Comparison of ENCODE assay signal across 8 cellular contexts in the genomic region with DNA sequence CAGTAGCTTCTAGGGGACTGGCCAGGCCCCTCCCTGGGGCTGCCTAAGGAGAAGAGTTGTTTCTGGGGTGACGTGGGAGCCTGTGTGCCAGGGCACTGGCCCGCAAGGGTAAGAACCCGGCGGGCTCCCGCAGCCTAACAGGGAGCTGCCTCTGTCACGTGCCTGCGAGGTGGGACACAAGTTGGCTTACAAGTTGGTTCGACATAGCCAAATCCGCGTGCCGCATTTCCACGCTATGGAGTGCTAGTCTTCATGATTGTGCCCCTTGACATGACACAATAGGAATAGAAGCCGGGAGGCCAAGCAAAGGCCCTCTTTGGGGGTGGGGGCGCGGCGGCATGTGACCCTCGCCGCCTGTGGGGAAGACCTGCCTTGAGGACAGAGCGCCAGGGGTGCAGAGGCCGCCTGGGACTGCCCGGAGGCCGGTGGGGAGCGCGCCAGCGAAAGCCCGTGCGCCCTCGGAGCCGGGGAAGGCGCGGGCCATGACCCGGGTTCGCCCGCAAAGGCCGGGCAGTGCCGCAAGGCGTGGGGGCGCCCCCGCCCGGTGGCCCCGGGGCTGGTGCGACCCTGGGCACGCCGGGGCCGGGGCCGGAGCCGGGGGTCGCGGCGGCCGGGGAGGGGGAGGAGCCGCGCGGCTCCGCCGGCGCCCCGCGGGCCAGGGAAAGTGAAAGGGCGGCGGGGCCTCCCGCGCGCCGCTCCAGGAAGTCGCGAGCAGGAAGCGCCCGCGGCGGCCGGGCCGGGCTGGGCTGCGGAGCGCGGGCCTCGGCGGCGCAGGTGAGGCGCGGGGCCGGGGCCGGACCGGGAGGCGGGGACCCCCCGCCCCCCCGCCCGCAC. TPM values are rescaled to one million over a fixed set of nuclear protein-coding genes. Genes with fewer than 3 reads are reported as not detected.
DNase-seq lines count a peak whose midpoint lies in the region; ATAC-seq and TF ChIP-seq lines count a peak whose summit lies in the region.

A gene (plus strand): TSS at position 702 of the 834 bp plus-strand sequence. CDS start 4,603 bp downstream, outside the sequence.

- H3K27ac ChIP-seq in CD8-positive, alpha-beta memory T cell (ENCODE audit: low read depth, low read length), result peak within 1 kb of the TSS; percentile 58

- peak within 1 kb of the TSS; percentile 84 to 97 (median 90) for H3K4me3 Mint-ChIP-seq in CD8-positive, alpha-beta memory T cell
- H3K4me3 Mint-ChIP-seq in progenitor cell of endocrine pancreas (ENCODE audit: low read depth), result peak within 1 kb of the TSS; percentile 79

- peak; percentile 14 to 62 (median 35) for DNase-seq in CD8-positive, alpha-beta memory T cell
- peak; percentile 42 for DNase-seq in LoVo (ENCODE audit: low spot score)
- peak; percentile 42 for DNase-seq in activated naive CD4-positive, alpha-beta T cell treated with Interleukin-2 at 50 U/mL for 16 hours
- peak; percentile 59 for DNase-seq in Right ventricle myocardium superior
- peak; percentile 35 for DNase-seq in progenitor cell of endocrine pancreas (ENCODE audit: low spot score, unreplicated experiment)
- DNase-seq in amygdala (lab: John Stamatoyannopoulos, UW), result no peak
- no peak for DNase-seq in GOT3 (lab: John Stamatoyannopoulos, UW)

- POLR2A ChIA-PET in CD8-positive, alpha-beta memory T cell (lab: Charles Lee), result interaction anchor here (0.5 to 2.9 kb wide), 5 partner anchors 14 to 398 kb away, joined by 3 to 20 read pairs (median 4); a partner anchor contains a TSS

- CTCF ChIA-PET in CD8-positive, alpha-beta memory T cell (lab: Charles Lee), result interaction anchor here (1.0 to 1.9 kb wide), 3 partner anchors 14 to 47 kb away, joined by 3 to 6 read pairs (median 4); no protein-coding TSS in a partner anchor

- peaks cover 24 to 49% (median 38%) of the 10 kb centered on the region in 3 donors for H3K4me1 Mint-ChIP-seq in CD8-positive, alpha-beta memory T cell
- peaks cover 52% of the 10 kb centered on the region for H3K4me1 Mint-ChIP-seq in progenitor cell of endocrine pancreas (ENCODE audit: low read depth)

- no peaks in the 10 kb centered on the region for H3K9me3 Mint-ChIP-seq in CD8-positive, alpha-beta memory T cell
- no peaks in the 10 kb centered on the region for H3K9me3 Mint-ChIP-seq in progenitor cell of endocrine pancreas (ENCODE audit: low read depth)

- H3K4me3 ChIP-seq in CD8-positive, alpha-beta memory T cell (ENCODE audit: low read length), result peak within 1 kb of the TSS; percentile 60

- no peaks in the 10 kb centered on the region for H3K27me3 ChIP-seq in CD8-positive, alpha-beta memory T cell (ENCODE audit: insufficient read depth, low read length, poor library complexity, severe bottlenecking)

- H3K4me1 ChIP-seq in CD8-positive, alpha-beta memory T cell (ENCODE audit: insufficient read depth, low read length), result peaks cover 21% of the 10 kb centered on the region

- intact Hi-C loops in Right ventricle myocardium superior (cut with DNase I), result no loop called here

- H3K27me3 Mint-ChIP-seq in CD8-positive, alpha-beta memory T cell, result no peaks in the 10 kb centered on the region
- no peaks in the 10 kb centered on the region for H3K27me3 Mint-ChIP-seq in progenitor cell of endocrine pancreas

- H3K36me3 Mint-ChIP-seq in CD8-positive, alpha-beta memory T cell, result peaks cover 0 to 22% (median 3%) of the 10 kb centered on the region in 3 donors
- peaks cover 9% of the 10 kb centered on the region for H3K36me3 Mint-ChIP-seq in progenitor cell of endocrine pancreas (ENCODE audit: insufficient read depth)

- H3K36me3 ChIP-seq in CD8-positive, alpha-beta memory T cell (ENCODE audit: insufficient read depth, low read length), result peaks cover 10% of the 10 kb centered on the region

- H3K9me3 ChIP-seq in CD8-positive, alpha-beta memory T cell (ENCODE audit: low read length), result no peaks in the 10 kb centered on the region

- H3K27ac Mint-ChIP-seq in CD8-positive, alpha-beta memory T cell, result peak within 1 kb of the TSS; percentile 84 to 96 (median 90)
- H3K27ac Mint-ChIP-seq in progenitor cell of endocrine pancreas, result peak within 1 kb of the TSS; percentile 93

- TF ChIP-seq CTCF in progenitor cell of endocrine pancreas (IDR thresholded peaks at IDR 0.05; ENCODE audit: unreplicated experiment), result peak; percentile 24

- ATAC-seq in GM19467 (IDR thresholded peaks at IDR 0.05; ENCODE audit: unreplicated experiment) (peak; percentile 51), Right ventricle myocardium superior (ENCODE audit: poor library complexity) (peak; percentile 48)

RNA-seq across cellular contexts. Expression of the gene that starts here (rescaled TPM):
- total RNA-seq in CD8-positive, alpha-beta memory T cell, result 10 to 100 TPM; 16.6 to 16.9 TPM
- 6.5 TPM for polyA plus RNA-seq in CD8-positive, alpha-beta memory T cell
- total RNA-seq in Right ventricle myocardium superior, result 3.8 TPM
- total RNA-seq in progenitor cell of endocrine pancreas, result 58.4 and 60.2 TPM in 2 replicates

Comparison
In these comparisons a context has a peak if more than half of its experiments do, and no peak if none do; other contexts are left out.
1. DNase-seq: peak in CD8-positive, alpha-beta memory T cell (5 of 5), LoVo (single experiment), activated naive CD4-positive, alpha-beta T cell treated with Interleukin-2 at 50 U/mL for 16 hours (single experiment), Right ventricle myocardium superior (single experiment) and progenitor cell of endocrine pancreas (single experiment); none in amygdala (0 of 56) and GOT3 (single experiment).